ENCODE assay signal across 2 cellular contexts in genomic region chr16:56874800-56875199, GRCh38.
A peak's percentile ranks its signal among the peaks of the same experiment; 100 is the strongest.
TF ChIP-seq lines count a peak whose summit lies in the region.

No MANE protein-coding gene starts in this region.

TF ChIP-seq in HepG2, 621 proteins besides CTCF, POLR2A, EP300 and RAD21:
- TF ChIP-seq ZNF407 (CRISPR knock-in tag; IDR thresholded peaks at IDR 0.05; ENCODE audit: not compliant biosample characterization): no peak
- no peak for TF ChIP-seq ATF2 (CRISPR knock-in tag; IDR thresholded peaks at IDR 0.05)
- 0 out of 2 replicates have a peak, but pooled peaks have one; percentile 13 for TF ChIP-seq ZNF687 (CRISPR knock-in tag; IDR thresholded peaks at IDR 0.05)

TF ChIP-seq in GM12878, 131 proteins besides CTCF, POLR2A, EP300 and RAD21:
- TF ChIP-seq E2F8 (IDR thresholded peaks at IDR 0.05; ENCODE audit: low read depth, partially characterized antibody) (no peak), EED (IDR thresholded peaks at IDR 0.05; ENCODE audit: low read depth) (0 out of 2 replicates have a peak, but pooled peaks have one; percentile 8)
